ENCODE assay signal across 2 cellular contexts in the genomic region with DNA sequence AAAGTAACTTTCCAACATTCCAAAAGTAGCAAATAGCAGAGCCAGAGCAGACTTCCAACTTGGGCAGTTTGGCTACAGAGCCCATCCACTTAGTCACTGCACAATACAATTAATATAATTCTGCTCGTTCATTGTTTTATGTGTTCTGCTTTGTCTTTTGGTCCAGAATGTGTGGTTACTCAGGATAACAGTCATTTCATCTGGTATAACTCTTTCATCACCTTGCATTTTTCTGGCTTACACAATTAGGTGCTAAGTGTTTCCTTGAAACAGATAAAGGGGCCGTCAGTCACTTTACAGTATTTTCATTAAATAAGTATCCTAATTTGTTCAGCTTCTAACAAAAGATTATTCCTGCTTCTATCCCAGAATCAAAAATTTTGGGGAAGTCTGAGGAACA.
TF ChIP-seq lines count a peak whose summit lies in the region.

No MANE protein-coding gene starts in this region.

TF ChIP-seq in SK-N-SH treated with all-trans-retinoic acid at 6 μM for 48 hours, 23 proteins besides CTCF, POLR2A, EP300 and RAD21 (continued from another document):
- no peak for TF ChIP-seq POU6F1 (CRISPR knock-in tag; IDR thresholded peaks at IDR 0.05; ENCODE audit: borderline replicate concordance, low read depth)
TF ChIP-seq in SK-N-SH treated with all-trans-retinoic acid at 6 μM for 48 hours: peak in this region for 1.

TF ChIP-seq in SK-N-SH, 30 proteins besides CTCF, POLR2A, EP300 and RAD21 (continued from another document):
- TF ChIP-seq CHD2 (IDR thresholded peaks at IDR 0.05; ENCODE audit: low read length, partially characterized antibody) (no peak), SMC3 (IDR thresholded peaks at IDR 0.05; ENCODE audit: low read depth, low read length) (no peak), TCF12 (IDR thresholded peaks at IDR 0.05) (no peak), YY1 (IDR thresholded peaks at IDR 0.05; ENCODE audit: low read depth) (no peak), FOXM1 (IDR thresholded peaks at IDR 0.05; ENCODE audit: low read depth) (no peak), TAF1 (IDR thresholded peaks at IDR 0.05; ENCODE audit: borderline replicate concordance, low read depth, low read length) (no peak), EZH2phosphoT487 (IDR thresholded peaks at IDR 0.05; ENCODE audit: borderline replicate concordance, low read depth) (no peak), USF2 (IDR thresholded peaks at IDR 0.05; ENCODE audit: borderline replicate concordance, low read depth, low read length) (no peak), TEAD4 (IDR thresholded peaks at IDR 0.05; ENCODE audit: borderline replicate concordance, insufficient read depth) (no peak), GABPA (IDR thresholded peaks at IDR 0.05; ENCODE audit: low read depth) (no peak)
TF ChIP-seq in SK-N-SH: peak in this region for 0.
